30 cellular contexts compared by ENCODE assay signal in genomic region chr10:108601856-108602255, GRCh38.
DNase-seq lines count a peak whose midpoint lies in the region; ATAC-seq, FAIRE-seq and TF ChIP-seq lines count a peak whose summit lies in the region.
"Had no signal": no experiment of that assay in that cellular context is flagged by ENCODE, and none has a peak within 500 bp of the region (broad histone marks: within the 10 kb centered on the region; RNA-seq: fewer than 3 reads in every experiment).

No MANE protein-coding gene starts in this region.

- H3K27ac Mint-ChIP-seq in astrocyte (ENCODE audit: unreplicated experiment): no peak overlapping the region
- H3K27ac Mint-ChIP-seq: activated CD4-positive, alpha-beta memory T cell treated with anti-CD3 and anti-CD28 coated beads for 36 hours; endodermal cell; memory B cell; stimulated activated memory B cell treated with anti-CD40 and anti-IgM and Interleukin-4, amounts not matched to agents 10 μg/mL and 1 μg/mL and 100 μg/mL, for 72 hours had no signal

- peaks cover 54% of the 10 kb centered on the region for H3K4me1 Mint-ChIP-seq in astrocyte (ENCODE audit: low read depth, unreplicated experiment)

- no peaks in the 10 kb centered on the region for H3K27me3 ChIP-seq in astrocyte (ENCODE audit: insufficient read depth, low read length)
- H3K27me3 ChIP-seq in kidney epithelial cell (ENCODE audit: control insufficient read depth, insufficient read depth, low read length): no peaks in the 10 kb centered on the region
- no peaks in the 10 kb centered on the region for H3K27me3 ChIP-seq in PC-9 (ENCODE audit: insufficient read depth, low read depth)
- H3K27me3 ChIP-seq: esophagus squamous epithelium, Peyer's patch, SJCRH30, upper lobe of left lung had no signal

- BruUV-seq in PC-9 (replicated peaks; lab: Mats Ljungman, UMichigan): no TSS peak

- H3K27me3 Mint-ChIP-seq in astrocyte (ENCODE audit: low read depth, unreplicated experiment): no peaks in the 10 kb centered on the region
- H3K27me3 Mint-ChIP-seq: activated CD4-positive, alpha-beta memory T cell treated with anti-CD3 and anti-CD28 coated beads for 36 hours; memory B cell had no signal

- H2AFZ ChIP-seq in astrocyte (ENCODE audit: low read depth, low read length) (no peak overlapping the region), PC-9 (no peak overlapping the region)
- H2AFZ ChIP-seq: parathyroid adenoma had no signal

- H3K27ac ChIP-seq in astrocyte (ENCODE audit: low read depth, low read length) (no peak overlapping the region), PC-9 (no peak overlapping the region)
- H3K27ac ChIP-seq: esophagus squamous epithelium, parathyroid adenoma, Peyer's patch, SJCRH30, upper lobe of left lung had no signal

- H3K36me3 ChIP-seq in astrocyte (ENCODE audit: insufficient read depth, low read length) (no peaks in the 10 kb centered on the region), kidney epithelial cell (ENCODE audit: control insufficient read depth, insufficient read depth, low read length) (no peaks in the 10 kb centered on the region), PC-9 (ENCODE audit: low read depth) (no peaks in the 10 kb centered on the region)
- H3K36me3 ChIP-seq: esophagus squamous epithelium, Peyer's patch, SJCRH30, upper lobe of left lung had no signal

- H3K79me2 ChIP-seq in astrocyte (ENCODE audit: insufficient read depth, low read length): no peaks in the 10 kb centered on the region
- no peaks in the 10 kb centered on the region for H3K79me2 ChIP-seq in PC-9 (ENCODE audit: low read depth)
- H3K79me2 ChIP-seq: parathyroid adenoma had no signal

- H3K4me1 ChIP-seq in astrocyte (ENCODE audit: insufficient read depth, low read length) (no peaks in the 10 kb centered on the region), PC-9 (replicated peaks; ENCODE audit: insufficient read depth) (no peaks in the 10 kb centered on the region)
- H3K4me1 ChIP-seq: esophagus squamous epithelium, parathyroid adenoma, Peyer's patch, SJCRH30, upper lobe of left lung had no signal

- H3F3A ChIP-seq in PC-9 (ENCODE audit: insufficient read depth, low read depth): no peaks in the 10 kb centered on the region

- intact Hi-C loops in PC-9 (cut with micrococcal nuclease; ENCODE audit: unreplicated experiment): no loop called here

- H3K9me3 Mint-ChIP-seq in astrocyte (ENCODE audit: unreplicated experiment): peaks cover 3% of the 10 kb centered on the region
- H3K9me3 Mint-ChIP-seq: stimulated activated memory B cell treated with anti-CD40 and anti-IgM and Interleukin-4, amounts not matched to agents 10 μg/mL and 1 μg/mL and 100 μg/mL, for 72 hours had no signal

- FAIRE-seq in astrocyte (lab: Jason Lieb, UNC): no peak
- FAIRE-seq: GM18507 had no signal

- H3K4me3 ChIP-seq in astrocyte (ENCODE audit: insufficient read depth, low read depth, low read length): no peak overlapping the region
- no peak overlapping the region for H3K4me3 ChIP-seq in kidney epithelial cell (ENCODE audit: low read depth, low read length)
- no peak overlapping the region for H3K4me3 ChIP-seq in PC-9
- H3K4me3 ChIP-seq: esophagus squamous epithelium, Peyer's patch, SJCRH30, upper lobe of left lung had no signal

- H3K9ac ChIP-seq in astrocyte (ENCODE audit: low read length): no peak overlapping the region
- H3K9ac ChIP-seq: parathyroid adenoma had no signal

- POLR2A ChIA-PET in PC-9 (lab: Charles Lee; ENCODE audit: unreplicated experiment): no interaction called here

- no peaks in the 10 kb centered on the region for H3K9me2 ChIP-seq in PC-9 (ENCODE audit: insufficient read depth)

- no peaks in the 10 kb centered on the region for H4K20me1 ChIP-seq in astrocyte (ENCODE audit: insufficient read depth, low read length)
- H4K20me1 ChIP-seq in PC-9 (ENCODE audit: insufficient read depth): no peaks in the 10 kb centered on the region

- ATAC-seq in GM18861 (IDR thresholded peaks at IDR 0.05; ENCODE audit: unreplicated experiment) (no peak), GM19397 (IDR thresholded peaks at IDR 0.05; ENCODE audit: unreplicated experiment) (no peak)
- ATAC-seq: sciatic nerve; stimulated activated memory B cell treated with anti-CD40 and anti-IgM and Interleukin-4, amounts not matched to agents 10 μg/mL and 1 μg/mL and 100 μg/mL, for 72 hours had no signal

- H3K4me2 ChIP-seq in astrocyte (ENCODE audit: low read length): no peak overlapping the region
- H3K4me2 ChIP-seq in PC-9: no peak overlapping the region

- no peaks in the 10 kb centered on the region for H3K36me3 Mint-ChIP-seq in astrocyte (ENCODE audit: low read depth, unreplicated experiment)
- H3K36me3 Mint-ChIP-seq: activated CD4-positive, alpha-beta memory T cell treated with anti-CD3 and anti-CD28 coated beads for 36 hours; stimulated activated memory B cell treated with anti-CD40 and anti-IgM and Interleukin-4, amounts not matched to agents 10 μg/mL and 1 μg/mL and 100 μg/mL, for 72 hours had no signal

- CTCF ChIA-PET in PC-9 (lab: Charles Lee): no interaction called here

- H3K9me3 ChIP-seq in astrocyte (ENCODE audit: insufficient read depth, low read depth, low read length) (no peaks in the 10 kb centered on the region), PC-9 (ENCODE audit: insufficient read depth, low read depth) (no peaks in the 10 kb centered on the region)
- H3K9me3 ChIP-seq: esophagus squamous epithelium, Peyer's patch, SJCRH30, upper lobe of left lung had no signal

- no peak overlapping the region for H3K4me3 Mint-ChIP-seq in astrocyte (ENCODE audit: unreplicated experiment)
- H3K4me3 Mint-ChIP-seq: activated CD4-positive, alpha-beta memory T cell treated with anti-CD3 and anti-CD28 coated beads for 36 hours; endodermal cell; memory B cell; neural crest cell; stimulated activated memory B cell treated with anti-CD40 and anti-IgM and Interleukin-4, amounts not matched to agents 10 μg/mL and 1 μg/mL and 100 μg/mL, for 72 hours had no signal

- DNase-seq in EL: peak; percentile 64
- DNase-seq in HS-5 (ENCODE audit: low read depth): peak; percentile 76
- peak; percentile 36 for DNase-seq in astrocyte (ENCODE audit: low read depth)
- peak; percentile 12 for DNase-seq in kidney epithelial cell (ENCODE audit: low read depth)
- no peak for DNase-seq in PC-9
- DNase-seq in NCI-H748 treated with DMSO at 0.1 percent for 48 hours (lab: John Stamatoyannopoulos, UW): no peak
- DNase-seq: activated CD4-positive, alpha-beta memory T cell treated with anti-CD3 and anti-CD28 coated beads for 36 hours; activated CD8-positive, alpha-beta memory T cell treated with anti-CD3 and anti-CD28 coated beads, Interleukin-2, amount 50 U/mL, for 4 hours; activated naive CD4-positive, alpha-beta T cell treated with anti-CD3 and anti-CD28 coated beads, Interleukin-2, amount 50 U/mL, for 16 hours; amygdala; endodermal cell; esophagus squamous epithelium; islet precursor cell; NCI-H1105 treated with DMSO at 0.1 percent for 48 hours; NCI-H2029; NCI-H526; Peyer's patch; SJCRH30; stimulated activated CD4-positive, alpha-beta T cell treated with anti-CD3 and anti-CD28 coated beads, Interleukin-4, amount 100 ng/mL, for 4 hours; substantia nigra; T-helper 1 cell; upper lobe of left lung had no signal

- no peak for TF ChIP-seq CTCF in astrocyte (IDR thresholded peaks at IDR 0.05; ENCODE audit: insufficient read depth, low read depth, low read length)
- no peak for TF ChIP-seq CTCF in kidney epithelial cell (IDR thresholded peaks at IDR 0.05; ENCODE audit: insufficient read depth, low read length, poor library complexity, severe bottlenecking)
- no peak for TF ChIP-seq CTCF in PC-9 (conservative IDR thresholded peaks at IDR 0.05)

Comparison
In these comparisons a context has a peak if more than half of its experiments do, and no peak if none do; other contexts are left out.
1. DNase-seq: peak in EL (single experiment), HS-5 (single experiment), astrocyte (single experiment) and kidney epithelial cell (single experiment); none in PC-9 (0 of 2) and NCI-H748 treated with DMSO at 0.1 percent for 48 hours (single experiment).